ENCODE assay signal across 1 cellular context in the genomic region with DNA sequence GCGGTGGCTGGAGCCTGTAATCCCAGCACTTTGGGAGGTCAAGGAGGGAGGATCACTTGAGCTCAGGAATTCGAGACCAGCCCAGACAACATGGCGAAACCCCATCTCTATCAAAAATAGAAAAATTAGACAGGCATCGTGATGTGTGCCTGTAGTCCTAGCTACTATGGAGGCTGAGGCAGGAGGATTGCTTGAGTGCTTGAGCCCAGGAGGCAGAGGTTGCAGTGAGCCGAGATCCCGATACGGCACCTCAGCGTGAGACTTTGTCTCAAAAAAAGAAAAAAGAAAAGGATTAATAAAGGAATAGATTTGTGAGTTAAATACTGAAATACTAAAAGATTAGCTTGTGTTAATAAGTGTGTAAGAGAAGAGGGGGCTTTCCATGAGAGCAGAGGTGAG.
TF ChIP-seq lines count a peak whose summit lies in the region.

No MANE protein-coding gene starts in this region.

TF ChIP-seq in K562, 482 proteins besides CTCF, POLR2A, EP300 and RAD21 (continued from another document and continues in another):
- TF ChIP-seq, protein P1, sequence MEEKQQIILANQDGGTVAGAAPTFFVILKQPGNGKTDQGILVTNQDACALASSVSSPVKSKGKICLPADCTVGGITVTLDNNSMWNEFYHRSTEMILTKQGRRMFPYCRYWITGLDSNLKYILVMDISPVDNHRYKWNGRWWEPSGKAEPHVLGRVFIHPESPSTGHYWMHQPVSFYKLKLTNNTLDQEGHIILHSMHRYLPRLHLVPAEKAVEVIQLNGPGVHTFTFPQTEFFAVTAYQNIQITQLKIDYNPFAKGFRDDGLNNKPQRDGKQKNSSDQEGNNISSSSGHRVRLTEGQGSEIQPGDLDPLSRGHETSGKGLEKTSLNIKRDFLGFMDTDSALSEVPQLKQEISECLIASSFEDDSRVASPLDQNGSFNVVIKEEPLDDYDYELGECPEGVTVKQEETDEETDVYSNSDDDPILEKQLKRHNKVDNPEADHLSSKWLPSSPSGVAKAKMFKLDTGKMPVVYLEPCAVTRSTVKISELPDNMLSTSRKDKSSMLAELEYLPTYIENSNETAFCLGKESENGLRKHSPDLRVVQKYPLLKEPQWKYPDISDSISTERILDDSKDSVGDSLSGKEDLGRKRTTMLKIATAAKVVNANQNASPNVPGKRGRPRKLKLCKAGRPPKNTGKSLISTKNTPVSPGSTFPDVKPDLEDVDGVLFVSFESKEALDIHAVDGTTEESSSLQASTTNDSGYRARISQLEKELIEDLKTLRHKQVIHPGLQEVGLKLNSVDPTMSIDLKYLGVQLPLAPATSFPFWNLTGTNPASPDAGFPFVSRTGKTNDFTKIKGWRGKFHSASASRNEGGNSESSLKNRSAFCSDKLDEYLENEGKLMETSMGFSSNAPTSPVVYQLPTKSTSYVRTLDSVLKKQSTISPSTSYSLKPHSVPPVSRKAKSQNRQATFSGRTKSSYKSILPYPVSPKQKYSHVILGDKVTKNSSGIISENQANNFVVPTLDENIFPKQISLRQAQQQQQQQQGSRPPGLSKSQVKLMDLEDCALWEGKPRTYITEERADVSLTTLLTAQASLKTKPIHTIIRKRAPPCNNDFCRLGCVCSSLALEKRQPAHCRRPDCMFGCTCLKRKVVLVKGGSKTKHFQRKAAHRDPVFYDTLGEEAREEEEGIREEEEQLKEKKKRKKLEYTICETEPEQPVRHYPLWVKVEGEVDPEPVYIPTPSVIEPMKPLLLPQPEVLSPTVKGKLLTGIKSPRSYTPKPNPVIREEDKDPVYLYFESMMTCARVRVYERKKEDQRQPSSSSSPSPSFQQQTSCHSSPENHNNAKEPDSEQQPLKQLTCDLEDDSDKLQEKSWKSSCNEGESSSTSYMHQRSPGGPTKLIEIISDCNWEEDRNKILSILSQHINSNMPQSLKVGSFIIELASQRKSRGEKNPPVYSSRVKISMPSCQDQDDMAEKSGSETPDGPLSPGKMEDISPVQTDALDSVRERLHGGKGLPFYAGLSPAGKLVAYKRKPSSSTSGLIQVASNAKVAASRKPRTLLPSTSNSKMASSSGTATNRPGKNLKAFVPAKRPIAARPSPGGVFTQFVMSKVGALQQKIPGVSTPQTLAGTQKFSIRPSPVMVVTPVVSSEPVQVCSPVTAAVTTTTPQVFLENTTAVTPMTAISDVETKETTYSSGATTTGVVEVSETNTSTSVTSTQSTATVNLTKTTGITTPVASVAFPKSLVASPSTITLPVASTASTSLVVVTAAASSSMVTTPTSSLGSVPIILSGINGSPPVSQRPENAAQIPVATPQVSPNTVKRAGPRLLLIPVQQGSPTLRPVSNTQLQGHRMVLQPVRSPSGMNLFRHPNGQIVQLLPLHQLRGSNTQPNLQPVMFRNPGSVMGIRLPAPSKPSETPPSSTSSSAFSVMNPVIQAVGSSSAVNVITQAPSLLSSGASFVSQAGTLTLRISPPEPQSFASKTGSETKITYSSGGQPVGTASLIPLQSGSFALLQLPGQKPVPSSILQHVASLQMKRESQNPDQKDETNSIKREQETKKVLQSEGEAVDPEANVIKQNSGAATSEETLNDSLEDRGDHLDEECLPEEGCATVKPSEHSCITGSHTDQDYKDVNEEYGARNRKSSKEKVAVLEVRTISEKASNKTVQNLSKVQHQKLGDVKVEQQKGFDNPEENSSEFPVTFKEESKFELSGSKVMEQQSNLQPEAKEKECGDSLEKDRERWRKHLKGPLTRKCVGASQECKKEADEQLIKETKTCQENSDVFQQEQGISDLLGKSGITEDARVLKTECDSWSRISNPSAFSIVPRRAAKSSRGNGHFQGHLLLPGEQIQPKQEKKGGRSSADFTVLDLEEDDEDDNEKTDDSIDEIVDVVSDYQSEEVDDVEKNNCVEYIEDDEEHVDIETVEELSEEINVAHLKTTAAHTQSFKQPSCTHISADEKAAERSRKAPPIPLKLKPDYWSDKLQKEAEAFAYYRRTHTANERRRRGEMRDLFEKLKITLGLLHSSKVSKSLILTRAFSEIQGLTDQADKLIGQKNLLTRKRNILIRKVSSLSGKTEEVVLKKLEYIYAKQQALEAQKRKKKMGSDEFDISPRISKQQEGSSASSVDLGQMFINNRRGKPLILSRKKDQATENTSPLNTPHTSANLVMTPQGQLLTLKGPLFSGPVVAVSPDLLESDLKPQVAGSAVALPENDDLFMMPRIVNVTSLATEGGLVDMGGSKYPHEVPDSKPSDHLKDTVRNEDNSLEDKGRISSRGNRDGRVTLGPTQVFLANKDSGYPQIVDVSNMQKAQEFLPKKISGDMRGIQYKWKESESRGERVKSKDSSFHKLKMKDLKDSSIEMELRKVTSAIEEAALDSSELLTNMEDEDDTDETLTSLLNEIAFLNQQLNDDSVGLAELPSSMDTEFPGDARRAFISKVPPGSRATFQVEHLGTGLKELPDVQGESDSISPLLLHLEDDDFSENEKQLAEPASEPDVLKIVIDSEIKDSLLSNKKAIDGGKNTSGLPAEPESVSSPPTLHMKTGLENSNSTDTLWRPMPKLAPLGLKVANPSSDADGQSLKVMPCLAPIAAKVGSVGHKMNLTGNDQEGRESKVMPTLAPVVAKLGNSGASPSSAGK (IDR thresholded peaks at IDR 0.05) = peak; percentile 36
- TF ChIP-seq BRD4 (IDR thresholded peaks at IDR 0.05) = no peak
- TF ChIP-seq, protein P2, sequence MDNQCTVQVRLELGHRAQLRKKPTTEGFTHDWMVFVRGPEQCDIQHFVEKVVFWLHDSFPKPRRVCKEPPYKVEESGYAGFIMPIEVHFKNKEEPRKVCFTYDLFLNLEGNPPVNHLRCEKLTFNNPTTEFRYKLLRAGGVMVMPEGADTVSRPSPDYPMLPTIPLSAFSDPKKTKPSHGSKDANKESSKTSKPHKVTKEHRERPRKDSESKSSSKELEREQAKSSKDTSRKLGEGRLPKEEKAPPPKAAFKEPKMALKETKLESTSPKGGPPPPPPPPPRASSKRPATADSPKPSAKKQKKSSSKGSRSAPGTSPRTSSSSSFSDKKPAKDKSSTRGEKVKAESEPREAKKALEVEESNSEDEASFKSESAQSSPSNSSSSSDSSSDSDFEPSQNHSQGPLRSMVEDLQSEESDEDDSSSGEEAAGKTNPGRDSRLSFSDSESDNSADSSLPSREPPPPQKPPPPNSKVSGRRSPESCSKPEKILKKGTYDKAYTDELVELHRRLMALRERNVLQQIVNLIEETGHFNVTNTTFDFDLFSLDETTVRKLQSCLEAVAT (IDR thresholded peaks at IDR 0.05) = peak in 1 of 2 experiments; percentile 66; a peak in 1 of 4 replicates
- peak in 1 of 2 experiments; percentile 19; a peak in 1 of 4 replicates for TF ChIP-seq KDM1A (IDR thresholded peaks at IDR 0.05)
- no peak for TF ChIP-seq BDP1 (IDR thresholded peaks at IDR 0.05; ENCODE audit: insufficient read depth, insufficient read length)
- 0 out of 2 replicates have a peak, but pooled peaks have one; percentile 14 for TF ChIP-seq ARID1B (IDR thresholded peaks at IDR 0.05)
- no peak for TF ChIP-seq BHLHE40 (IDR thresholded peaks at IDR 0.05; ENCODE audit: low read length)
- no peak for TF ChIP-seq XRCC4 (IDR thresholded peaks at IDR 0.05; ENCODE audit: extremely low read depth, insufficient read depth, insufficient read length)
- no peak for TF ChIP-seq MYNN (IDR thresholded peaks at IDR 0.05)
- TF ChIP-seq MYNN (CRISPR knock-in tag; IDR thresholded peaks at IDR 0.05) = no peak
- TF ChIP-seq FOXM1 (IDR thresholded peaks at IDR 0.05; ENCODE audit: low read depth) = no peak
- TF ChIP-seq FOXM1 (CRISPR knock-in tag; IDR thresholded peaks at IDR 0.05; ENCODE audit: low read depth) = no peak
- TF ChIP-seq, protein P3, sequence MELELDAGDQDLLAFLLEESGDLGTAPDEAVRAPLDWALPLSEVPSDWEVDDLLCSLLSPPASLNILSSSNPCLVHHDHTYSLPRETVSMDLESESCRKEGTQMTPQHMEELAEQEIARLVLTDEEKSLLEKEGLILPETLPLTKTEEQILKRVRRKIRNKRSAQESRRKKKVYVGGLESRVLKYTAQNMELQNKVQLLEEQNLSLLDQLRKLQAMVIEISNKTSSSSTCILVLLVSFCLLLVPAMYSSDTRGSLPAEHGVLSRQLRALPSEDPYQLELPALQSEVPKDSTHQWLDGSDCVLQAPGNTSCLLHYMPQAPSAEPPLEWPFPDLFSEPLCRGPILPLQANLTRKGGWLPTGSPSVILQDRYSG (tag; conservative IDR thresholded peaks at IDR 0.05; ENCODE audit: low read depth) = 0 out of 2 replicates have a peak, but pooled peaks have one; percentile 27
- TF ChIP-seq BCOR (IDR thresholded peaks at IDR 0.05) = 0 out of 2 replicates have a peak, but pooled peaks have one; percentile 8
- no peak for TF ChIP-seq SAFB2 (IDR thresholded peaks at IDR 0.05; ENCODE audit: borderline replicate concordance, low read depth, low read length, severe bottlenecking)
- TF ChIP-seq ZNF551 (CRISPR knock-in tag; IDR thresholded peaks at IDR 0.05) = no peak
- no peak for TF ChIP-seq ESRRB (CRISPR knock-in tag; IDR thresholded peaks at IDR 0.05; ENCODE audit: borderline replicate concordance)
- TF ChIP-seq NUFIP1 (IDR thresholded peaks at IDR 0.05; ENCODE audit: partially characterized antibody) = no peak
- 0 out of 4 replicates have a peak, but pooled peaks of 1 of the 2 experiments have one; percentile 27 for TF ChIP-seq CSDE1 (IDR thresholded peaks at IDR 0.05)
- TF ChIP-seq, protein P4, sequence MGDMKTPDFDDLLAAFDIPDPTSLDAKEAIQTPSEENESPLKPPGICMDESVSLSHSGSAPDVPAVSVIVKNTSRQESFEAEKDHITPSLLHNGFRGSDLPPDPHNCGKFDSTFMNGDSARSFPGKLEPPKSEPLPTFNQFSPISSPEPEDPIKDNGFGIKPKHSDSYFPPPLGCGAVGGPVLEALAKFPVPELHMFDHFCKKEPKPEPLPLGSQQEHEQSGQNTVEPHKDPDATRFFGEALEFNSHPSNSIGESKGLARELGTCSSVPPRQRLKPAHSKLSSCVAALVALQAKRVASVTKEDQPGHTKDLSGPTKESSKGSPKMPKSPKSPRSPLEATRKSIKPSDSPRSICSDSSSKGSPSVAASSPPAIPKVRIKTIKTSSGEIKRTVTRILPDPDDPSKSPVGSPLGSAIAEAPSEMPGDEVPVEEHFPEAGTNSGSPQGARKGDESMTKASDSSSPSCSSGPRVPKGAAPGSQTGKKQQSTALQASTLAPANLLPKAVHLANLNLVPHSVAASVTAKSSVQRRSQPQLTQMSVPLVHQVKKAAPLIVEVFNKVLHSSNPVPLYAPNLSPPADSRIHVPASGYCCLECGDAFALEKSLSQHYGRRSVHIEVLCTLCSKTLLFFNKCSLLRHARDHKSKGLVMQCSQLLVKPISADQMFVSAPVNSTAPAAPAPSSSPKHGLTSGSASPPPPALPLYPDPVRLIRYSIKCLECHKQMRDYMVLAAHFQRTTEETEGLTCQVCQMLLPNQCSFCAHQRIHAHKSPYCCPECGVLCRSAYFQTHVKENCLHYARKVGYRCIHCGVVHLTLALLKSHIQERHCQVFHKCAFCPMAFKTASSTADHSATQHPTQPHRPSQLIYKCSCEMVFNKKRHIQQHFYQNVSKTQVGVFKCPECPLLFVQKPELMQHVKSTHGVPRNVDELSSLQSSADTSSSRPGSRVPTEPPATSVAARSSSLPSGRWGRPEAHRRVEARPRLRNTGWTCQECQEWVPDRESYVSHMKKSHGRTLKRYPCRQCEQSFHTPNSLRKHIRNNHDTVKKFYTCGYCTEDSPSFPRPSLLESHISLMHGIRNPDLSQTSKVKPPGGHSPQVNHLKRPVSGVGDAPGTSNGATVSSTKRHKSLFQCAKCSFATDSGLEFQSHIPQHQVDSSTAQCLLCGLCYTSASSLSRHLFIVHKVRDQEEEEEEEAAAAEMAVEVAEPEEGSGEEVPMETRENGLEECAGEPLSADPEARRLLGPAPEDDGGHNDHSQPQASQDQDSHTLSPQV (IDR thresholded peaks at IDR 0.05) = peak; percentile 71
- no peak for TF ChIP-seq NFIC (IDR thresholded peaks at IDR 0.05)
- TF ChIP-seq, protein P5, sequence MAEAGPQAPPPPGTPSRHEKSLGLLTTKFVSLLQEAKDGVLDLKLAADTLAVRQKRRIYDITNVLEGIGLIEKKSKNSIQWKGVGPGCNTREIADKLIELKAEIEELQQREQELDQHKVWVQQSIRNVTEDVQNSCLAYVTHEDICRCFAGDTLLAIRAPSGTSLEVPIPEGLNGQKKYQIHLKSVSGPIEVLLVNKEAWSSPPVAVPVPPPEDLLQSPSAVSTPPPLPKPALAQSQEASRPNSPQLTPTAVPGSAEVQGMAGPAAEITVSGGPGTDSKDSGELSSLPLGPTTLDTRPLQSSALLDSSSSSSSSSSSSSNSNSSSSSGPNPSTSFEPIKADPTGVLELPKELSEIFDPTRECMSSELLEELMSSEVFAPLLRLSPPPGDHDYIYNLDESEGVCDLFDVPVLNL (CRISPR knock-in tag; IDR thresholded peaks at IDR 0.05; ENCODE audit: low read depth) = no peak
- TF ChIP-seq ATF7 (IDR thresholded peaks at IDR 0.05) = no peak
- TF ChIP-seq THRAP3 (IDR thresholded peaks at IDR 0.05; ENCODE audit: borderline replicate concordance) = 0 out of 2 replicates have a peak, but pooled peaks have one; percentile 71
